Comparison of ENCODE assay signal across 1 cellular context in genomic region chr2:85867121-85867520, GRCh38.
A peak's percentile ranks its signal among the peaks of the same experiment; 100 is the strongest.
TF ChIP-seq lines count a peak whose summit lies in the region.

No MANE protein-coding gene starts in this region.

TF ChIP-seq in HepG2, 621 proteins besides CTCF, POLR2A, EP300 and RAD21 (continued from another document):
- peak; percentile 99 to 100 for TF ChIP-seq MAFK (conservative IDR thresholded peaks at IDR 0.05 in 1 of 2, IDR thresholded peaks at IDR 0.05 in 1 of 2; ENCODE audit: low read length in 2 of 2)
